Comparison of ENCODE assay signal across 13 cellular contexts in genomic region chr9:113468716-113469448, GRCh38. TPM values are rescaled to one million over a fixed set of nuclear protein-coding genes. Genes with fewer than 3 reads are reported as not detected.
DNase-seq lines count a peak whose midpoint lies in the region; ATAC-seq and TF ChIP-seq lines count a peak whose summit lies in the region.
"Had no signal": no experiment of that assay in that cellular context is flagged by ENCODE, and none has a peak within 500 bp of the region (broad histone marks: within the 10 kb centered on the region; RNA-seq: fewer than 3 reads in every experiment).

No MANE protein-coding gene starts in this region.

- H3K36me3 ChIP-seq in gastroesophageal sphincter, result no peaks in the 10 kb centered on the region

- no peak for ATAC-seq in gastroesophageal sphincter
- ATAC-seq: sciatic nerve had no signal

- CTCF ChIA-PET in activated CD4-positive, alpha-beta T cell treated with anti-CD3 and anti-CD28 coated beads, Interleukin-2, amount 10 ng/mL, durations not matched to agents 7 days and 5 days (lab: Charles Lee), result interaction anchor here (0.9 kb wide), 1 partner anchor 123 kb away, joined by 3 read pairs; no protein-coding TSS in a partner anchor
- CTCF ChIA-PET in activated CD4-positive, alpha-beta memory T cell treated with anti-CD3 and anti-CD28 coated beads for 36 hours (lab: Charles Lee), result interaction anchor here (0.6 kb wide), 1 partner anchor 113 kb away, joined by 3 read pairs; no protein-coding TSS in a partner anchor

- no peaks in the 10 kb centered on the region for H3K9me3 ChIP-seq in gastroesophageal sphincter

- intact Hi-C loops in activated CD4-positive, alpha-beta memory T cell treated with anti-CD3 and anti-CD28 coated beads for 36 hours (cut with micrococcal nuclease), result no loop called here

- TF ChIP-seq CTCF in gastroesophageal sphincter (IDR thresholded peaks at IDR 0.05) (no peak), neural crest cell (conservative IDR thresholded peaks at IDR 0.05) (no peak)

- H3K4me3 ChIP-seq in gastroesophageal sphincter, result no peak overlapping the region

- peak overlapping the region; percentile 20 to 70 (median 64) for H3K27ac ChIP-seq in gastroesophageal sphincter

- H3K27me3 ChIP-seq in gastroesophageal sphincter, result no peaks in the 10 kb centered on the region

- POLR2A ChIA-PET in activated CD4-positive, alpha-beta T cell treated with anti-CD3 and anti-CD28 coated beads, Interleukin-2, amount 10 ng/mL, durations not matched to agents 7 days and 5 days (lab: Charles Lee), result no interaction called here
- POLR2A ChIA-PET in activated CD4-positive, alpha-beta memory T cell treated with anti-CD3 and anti-CD28 coated beads for 36 hours (lab: Charles Lee), result no interaction called here

- 52 to 61% methylated on average over 2 to 4 of the region's 6 CpGs for WGBS in gastroesophageal sphincter (ENCODE audit: low coverage in 1 of 2), 2 donors

- H3K27me3 Mint-ChIP-seq in neural crest cell (ENCODE audit: low read depth), result peaks cover 7% of the 10 kb centered on the region
- peaks cover 5% of the 10 kb centered on the region for H3K27me3 Mint-ChIP-seq in activated CD4-positive, alpha-beta T cell treated with anti-CD3 and anti-CD28 coated beads, Interleukin-2, amount 10 ng/mL, durations not matched to agents 7 days and 5 days
- H3K27me3 Mint-ChIP-seq in activated CD4-positive, alpha-beta memory T cell treated with anti-CD3 and anti-CD28 coated beads for 36 hours, result no peaks in the 10 kb centered on the region

- TF ChIP-seq POLR2A in gastroesophageal sphincter (IDR thresholded peaks at IDR 0.05), result no peak

- TF ChIP-seq EP300 in gastroesophageal sphincter (IDR thresholded peaks at IDR 0.05), result no peak

- DNase-seq in NCI-H524 (lab: John Stamatoyannopoulos, UW) (peak; percentile 9 to 72), NCI-H524 treated with DMSO at 0.1 percent for 48 hours (lab: John Stamatoyannopoulos, UW) (no peak), neural crest cell (ENCODE audit: low read depth, low spot score) (no peak), ureter (ENCODE audit: low spot score) (peak; percentile 26), NCI-H146 (lab: John Stamatoyannopoulos, UW) (no peak)
- DNase-seq in activated CD4-positive, alpha-beta T cell treated with anti-CD3 and anti-CD28 coated beads, Interleukin-2, amount 10 ng/mL, durations not matched to agents 7 days and 5 days, result no peak
- no peak for DNase-seq in activated CD4-positive, alpha-beta memory T cell treated with anti-CD3 and anti-CD28 coated beads for 36 hours
- DNase-seq: 8988T; activated effector memory CD4-positive, alpha-beta T cell treated with Interleukin-2 at 50 U/mL for 16 hours; mesendoderm; T-helper 2 cell had no signal

- peak overlapping the region; percentile 71 for H3K27ac Mint-ChIP-seq in neural crest cell (ENCODE audit: unreplicated experiment)
- no peak overlapping the region for H3K27ac Mint-ChIP-seq in activated CD4-positive, alpha-beta T cell treated with anti-CD3 and anti-CD28 coated beads, Interleukin-2, amount 10 ng/mL, durations not matched to agents 7 days and 5 days
- no peak overlapping the region for H3K27ac Mint-ChIP-seq in activated CD4-positive, alpha-beta memory T cell treated with anti-CD3 and anti-CD28 coated beads for 36 hours

- peaks cover 0 to 48% (median 0%) of the 10 kb centered on the region in 3 donors for H3K4me1 ChIP-seq in gastroesophageal sphincter

- H3K9me3 Mint-ChIP-seq in neural crest cell, result peaks cover 11% of the 10 kb centered on the region
- peaks cover 6% of the 10 kb centered on the region for H3K9me3 Mint-ChIP-seq in activated CD4-positive, alpha-beta T cell treated with anti-CD3 and anti-CD28 coated beads, Interleukin-2, amount 10 ng/mL, durations not matched to agents 7 days and 5 days
- peaks cover 4% of the 10 kb centered on the region for H3K9me3 Mint-ChIP-seq in activated CD4-positive, alpha-beta memory T cell treated with anti-CD3 and anti-CD28 coated beads for 36 hours

- H3K4me3 Mint-ChIP-seq in neural crest cell, result no peak overlapping the region
- no peak overlapping the region for H3K4me3 Mint-ChIP-seq in activated CD4-positive, alpha-beta T cell treated with anti-CD3 and anti-CD28 coated beads, Interleukin-2, amount 10 ng/mL, durations not matched to agents 7 days and 5 days
- H3K4me3 Mint-ChIP-seq in activated CD4-positive, alpha-beta memory T cell treated with anti-CD3 and anti-CD28 coated beads for 36 hours, result no peak overlapping the region

- H3K36me3 Mint-ChIP-seq in neural crest cell (ENCODE audit: low read depth), result peaks cover 7% of the 10 kb centered on the region
- H3K36me3 Mint-ChIP-seq in activated CD4-positive, alpha-beta T cell treated with anti-CD3 and anti-CD28 coated beads, Interleukin-2, amount 10 ng/mL, durations not matched to agents 7 days and 5 days (ENCODE audit: low read depth), result no peaks in the 10 kb centered on the region
- no peaks in the 10 kb centered on the region for H3K36me3 Mint-ChIP-seq in activated CD4-positive, alpha-beta memory T cell treated with anti-CD3 and anti-CD28 coated beads for 36 hours

- H3K4me1 Mint-ChIP-seq in neural crest cell, result peaks cover 29% of the 10 kb centered on the region
- no peaks in the 10 kb centered on the region for H3K4me1 Mint-ChIP-seq in activated CD4-positive, alpha-beta T cell treated with anti-CD3 and anti-CD28 coated beads, Interleukin-2, amount 10 ng/mL, durations not matched to agents 7 days and 5 days
- H3K4me1 Mint-ChIP-seq in activated CD4-positive, alpha-beta memory T cell treated with anti-CD3 and anti-CD28 coated beads for 36 hours (ENCODE audit: low read depth), result no peaks in the 10 kb centered on the region

RNA-seq across cellular contexts. Expression of gene RGS3, which starts 5.4 kb away (rescaled TPM):
- total RNA-seq in gastroesophageal sphincter (100 to 1,000 TPM in 1 of 4 donors, 10 to 100 TPM in 3; 43.9 to 122 (median 72.7) TPM), neural crest cell (36.7 and 41.0 TPM in 2 replicates), ureter (57.9 TPM)
- 10 to 100 TPM; 41.5 to 41.6 TPM for total RNA-seq in activated CD4-positive, alpha-beta T cell treated with anti-CD3 and anti-CD28 coated beads, Interleukin-2, amount 10 ng/mL, durations not matched to agents 7 days and 5 days
- 10 to 100 TPM; 54.4 to 57.7 TPM for total RNA-seq in activated CD4-positive, alpha-beta memory T cell treated with anti-CD3 and anti-CD28 coated beads for 36 hours

RNA-seq across cellular contexts. Expression of gene C9orf43, which starts 58.3 kb away (rescaled TPM):
- total RNA-seq in gastroesophageal sphincter (1 to 10 TPM in 2 of 4 donors, under 1 TPM in 1, not detected in 1; 0.54 to 2.5 (median 1.7) TPM), neural crest cell (0.68 and 0.77 TPM in 2 replicates), ureter (0.62 TPM)
- under 1 TPM; 0.37 to 0.54 TPM for total RNA-seq in activated CD4-positive, alpha-beta T cell treated with anti-CD3 and anti-CD28 coated beads, Interleukin-2, amount 10 ng/mL, durations not matched to agents 7 days and 5 days
- total RNA-seq in activated CD4-positive, alpha-beta memory T cell treated with anti-CD3 and anti-CD28 coated beads for 36 hours, result under 1 TPM; 0.65 to 0.81 TPM

RNA-seq across cellular contexts. Expression of gene POLE3, which starts 58.4 kb away (rescaled TPM):
- total RNA-seq in gastroesophageal sphincter, result 10 to 100 TPM; 32.3 to 47.1 (median 34.6) TPM
- 86.5 and 86.6 TPM in 2 replicates for total RNA-seq in neural crest cell
- total RNA-seq in ureter, result 34.8 TPM
- total RNA-seq in activated CD4-positive, alpha-beta T cell treated with anti-CD3 and anti-CD28 coated beads, Interleukin-2, amount 10 ng/mL, durations not matched to agents 7 days and 5 days, result 10 to 100 TPM; 66.6 to 73.1 TPM
- total RNA-seq in activated CD4-positive, alpha-beta memory T cell treated with anti-CD3 and anti-CD28 coated beads for 36 hours, result 10 to 100 TPM; 44.3 to 45.0 TPM

Comparison
In these comparisons a context has a peak if more than half of its experiments do, and no peak if none do; other contexts are left out.
1. DNase-seq: peak in NCI-H524 (2 of 2) and ureter (single experiment); none in NCI-H524 treated with DMSO at 0.1 percent for 48 hours (single experiment), neural crest cell (single experiment), activated CD4-positive, alpha-beta T cell treated with anti-CD3 and anti-CD28 coated beads, Interleukin-2, amount 10 ng/mL, durations not matched to agents 7 days and 5 days (single experiment), activated CD4-positive, alpha-beta memory T cell treated with anti-CD3 and anti-CD28 coated beads for 36 hours (single experiment) and NCI-H146 (single experiment).